Comparison of ENCODE assay signal across 10 cellular contexts in the genomic region with DNA sequence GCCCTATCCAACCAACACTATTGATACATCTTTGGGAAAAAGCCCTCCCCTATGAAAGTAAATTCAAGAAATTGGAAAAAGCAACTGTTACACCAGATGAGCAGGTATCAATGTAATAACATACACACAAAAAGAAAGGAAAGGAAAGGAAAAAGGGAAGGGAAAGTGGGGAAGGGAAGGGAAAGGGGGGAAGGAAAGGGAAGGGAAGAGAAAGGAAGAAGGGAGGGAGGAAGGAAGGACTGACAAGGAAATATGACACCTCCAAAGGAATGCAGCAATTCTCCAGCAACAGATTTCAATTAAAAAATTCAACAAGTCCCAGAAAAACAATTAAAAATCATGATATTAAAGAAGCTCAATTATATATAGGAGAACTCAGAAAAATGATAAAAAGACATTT.
"Had no signal": no experiment of that assay in that cellular context is flagged by ENCODE, and none has a peak within 500 bp of the region (broad histone marks: within the 10 kb centered on the region; RNA-seq: fewer than 3 reads in every experiment).

No MANE protein-coding gene starts in this region.

- FAIRE-seq: H1, H54 had no signal

- H3K27ac ChIP-seq: GM23248 had no signal

- H3K4me3 ChIP-seq: GM23248, HAP-1 had no signal

- H3K36me3 ChIP-seq: HAP-1 had no signal

- H3K27ac Mint-ChIP-seq: HFFc6 had no signal

- H2AFZ ChIP-seq: GM23248 had no signal

- ATAC-seq: HCT116 had no signal

- H3K4me3 Mint-ChIP-seq: H9, HFFc6 had no signal

- DNase-seq: GM23248, GOT3, H7, H9, HCEC 1CT, HFFc6 had no signal

- H3K9me3 ChIP-seq: HAP-1 had no signal

- H3K4me1 ChIP-seq: HAP-1 had no signal

- H3K9ac ChIP-seq: GM23248 had no signal
